9 cellular contexts compared by ENCODE assay signal in the genomic region with DNA sequence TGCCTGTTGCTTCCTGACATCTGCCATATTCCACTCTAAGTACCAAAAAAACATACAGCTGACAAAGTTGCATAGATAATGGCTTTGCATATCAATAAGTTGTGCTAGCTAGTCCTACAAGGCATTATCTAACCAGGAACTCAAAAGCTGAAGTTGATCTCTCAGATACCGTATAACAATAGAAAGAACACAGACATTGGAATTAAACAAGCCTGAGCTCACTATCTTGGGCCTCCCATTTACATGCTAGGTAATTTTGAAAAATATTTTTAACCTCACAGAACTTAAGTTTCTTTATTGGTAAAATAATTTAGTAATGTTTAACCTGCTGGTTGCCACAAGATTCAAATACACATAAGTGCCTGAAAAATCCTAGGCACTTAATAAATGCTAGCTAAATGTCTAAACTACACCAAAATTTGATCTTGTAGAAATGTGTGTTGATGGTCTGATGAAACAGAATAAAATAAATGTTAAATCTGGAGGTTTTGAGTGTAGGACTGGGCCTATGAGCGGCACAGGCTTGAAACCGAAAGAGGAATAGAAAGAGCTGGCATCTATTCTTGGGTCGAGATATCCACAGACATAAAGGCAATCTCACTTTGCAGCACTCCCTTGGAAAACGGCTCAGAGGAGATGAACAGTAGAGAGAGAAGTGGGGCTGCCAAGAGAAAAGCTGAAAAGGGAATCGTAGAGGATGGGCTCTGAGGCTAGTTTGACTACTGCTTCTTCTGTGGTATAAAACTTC. TPM values are rescaled to one million over a fixed set of nuclear protein-coding genes. Genes with fewer than 3 reads are reported as not detected.
A peak's percentile ranks its signal among the peaks of the same experiment; 100 is the strongest.
DNase-seq lines count a peak whose midpoint lies in the region; ATAC-seq and TF ChIP-seq lines count a peak whose summit lies in the region.
"Had no signal": no experiment of that assay in that cellular context is flagged by ENCODE, and none has a peak within 500 bp of the region (broad histone marks: within the 10 kb centered on the region; RNA-seq: fewer than 3 reads in every experiment).

No MANE protein-coding gene starts in this region.

- no peak for TF ChIP-seq EP300 in tibial nerve (IDR thresholded peaks at IDR 0.05)

- peak; percentile 0 for DNase-seq in GM12864 (ENCODE audit: low read depth)
- DNase-seq in NCI-H82 treated with DMSO at 0.1 percent for 48 hours (lab: John Stamatoyannopoulos, UW; ENCODE audit: unreplicated experiment): peak; percentile 90
- no peak for DNase-seq in dermis blood vessel endothelial cell
- DNase-seq in naive thymus-derived CD4-positive, alpha-beta T cell: no peak
- no peak for DNase-seq in tibial nerve (ENCODE audit: low spot score in 2 of 2)
- DNase-seq: PC-3 had no signal

- no peak overlapping the region for H3K4me3 Mint-ChIP-seq in naive thymus-derived CD4-positive, alpha-beta T cell

- peaks cover 0 to 3% (median 0%) of the 10 kb centered on the region in 7 donors for H3K4me1 Mint-ChIP-seq in naive thymus-derived CD4-positive, alpha-beta T cell

- 87% methylated on average over 6 of the region's 6 CpGs for WGBS in tibial nerve, 2 donors

- no peaks in the 10 kb centered on the region for H3K36me3 Mint-ChIP-seq in naive thymus-derived CD4-positive, alpha-beta T cell

- ATAC-seq in GM19438 (IDR thresholded peaks at IDR 0.05; ENCODE audit: low read depth, unreplicated experiment) (peak; percentile 83), HG02885 (IDR thresholded peaks at IDR 0.05; ENCODE audit: poor library complexity, unreplicated experiment) (peak; percentile 75), HG03280 (IDR thresholded peaks at IDR 0.05; ENCODE audit: unreplicated experiment) (no peak)
- no peak for ATAC-seq in naive thymus-derived CD4-positive, alpha-beta T cell
- ATAC-seq: PC-3 had no signal

- POLR2A ChIA-PET in naive thymus-derived CD4-positive, alpha-beta T cell (lab: Charles Lee): no interaction called here

- CTCF ChIA-PET in naive thymus-derived CD4-positive, alpha-beta T cell (lab: Charles Lee): no interaction called here

- no peaks in the 10 kb centered on the region for H3K36me3 ChIP-seq in naive thymus-derived CD4-positive, alpha-beta T cell (ENCODE audit: control insufficient read depth in 2 of 3, insufficient read depth in 3 of 3, low read length in 3 of 3)
- no peaks in the 10 kb centered on the region for H3K36me3 ChIP-seq in tibial nerve

- H3K4me1 ChIP-seq in naive thymus-derived CD4-positive, alpha-beta T cell (ENCODE audit: control insufficient read depth in 2 of 2, insufficient read depth in 2 of 2, low read length in 2 of 2): no peaks in the 10 kb centered on the region
- no peaks in the 10 kb centered on the region for H3K4me1 ChIP-seq in tibial nerve

- peaks cover 0 to 2% (median 0%) of the 10 kb centered on the region in 11 donors for H3K9me3 Mint-ChIP-seq in naive thymus-derived CD4-positive, alpha-beta T cell

- TF ChIP-seq POLR2A in tibial nerve (IDR thresholded peaks at IDR 0.05): no peak

- H3K27ac Mint-ChIP-seq in naive thymus-derived CD4-positive, alpha-beta T cell: no peak overlapping the region

- intact Hi-C loops in naive thymus-derived CD4-positive, alpha-beta T cell (cut with micrococcal nuclease): no loop called here

- H3K27me3 Mint-ChIP-seq in naive thymus-derived CD4-positive, alpha-beta T cell: peaks cover 4 to 28% (median 16%) of the 10 kb centered on the region in 5 donors

- no peaks in the 10 kb centered on the region for H3K9me3 ChIP-seq in naive thymus-derived CD4-positive, alpha-beta T cell (ENCODE audit: control insufficient read depth in 2 of 3, low read length in 3 of 3)
- no peaks in the 10 kb centered on the region for H3K9me3 ChIP-seq in tibial nerve

- H3K4me3 ChIP-seq in GM12864 (ENCODE audit: low read depth, low read length) (no peak overlapping the region), tibial nerve (no peak overlapping the region)
- no peak overlapping the region for H3K4me3 ChIP-seq in naive thymus-derived CD4-positive, alpha-beta T cell (ENCODE audit: low read length)

- TF ChIP-seq CTCF in GM12864 (IDR thresholded peaks at IDR 0.05; ENCODE audit: low read depth, low read length, missing control alignments) (no peak), tibial nerve (IDR thresholded peaks at IDR 0.05) (no peak)

- no peak overlapping the region for H3K27ac ChIP-seq in naive thymus-derived CD4-positive, alpha-beta T cell (ENCODE audit: low read depth, low read length)
- no peak overlapping the region for H3K27ac ChIP-seq in tibial nerve

- H3K27me3 ChIP-seq in naive thymus-derived CD4-positive, alpha-beta T cell (ENCODE audit: control insufficient read depth in 2 of 2, insufficient read depth in 2 of 2, low read length in 2 of 2): no peaks in the 10 kb centered on the region
- H3K27me3 ChIP-seq in tibial nerve: no peaks in the 10 kb centered on the region

RNA-seq across cellular contexts. Expression of a gene that starts 30.0 kb away (rescaled TPM):
- total RNA-seq in dermis blood vessel endothelial cell: 40.0 and 66.4 TPM in 2 replicates
- total RNA-seq in naive thymus-derived CD4-positive, alpha-beta T cell: 100 to 1,000 TPM in 3 of 5 experiments, 10 to 100 TPM in 2; 76.5 to 201 (median 103) TPM
- 10 to 100 TPM; 18.7 to 31.9 TPM for polyA plus RNA-seq in naive thymus-derived CD4-positive, alpha-beta T cell
- total RNA-seq in tibial nerve: 10 to 100 TPM; 41.4 to 88.1 (median 80.7) TPM

Comparison
In these comparisons a context has a peak if more than half of its experiments do, and no peak if none do; other contexts are left out.
1. DNase-seq: peak in GM12864 (single experiment) and NCI-H82 treated with DMSO at 0.1 percent for 48 hours (single experiment); none in dermis blood vessel endothelial cell (single experiment), naive thymus-derived CD4-positive, alpha-beta T cell (0 of 9) and tibial nerve (0 of 2).
2. ATAC-seq: peak in GM19438 (single experiment) and HG02885 (single experiment); none in HG03280 (single experiment) and naive thymus-derived CD4-positive, alpha-beta T cell (single experiment).